1 cellular context compared by ENCODE assay signal in the genomic region with DNA sequence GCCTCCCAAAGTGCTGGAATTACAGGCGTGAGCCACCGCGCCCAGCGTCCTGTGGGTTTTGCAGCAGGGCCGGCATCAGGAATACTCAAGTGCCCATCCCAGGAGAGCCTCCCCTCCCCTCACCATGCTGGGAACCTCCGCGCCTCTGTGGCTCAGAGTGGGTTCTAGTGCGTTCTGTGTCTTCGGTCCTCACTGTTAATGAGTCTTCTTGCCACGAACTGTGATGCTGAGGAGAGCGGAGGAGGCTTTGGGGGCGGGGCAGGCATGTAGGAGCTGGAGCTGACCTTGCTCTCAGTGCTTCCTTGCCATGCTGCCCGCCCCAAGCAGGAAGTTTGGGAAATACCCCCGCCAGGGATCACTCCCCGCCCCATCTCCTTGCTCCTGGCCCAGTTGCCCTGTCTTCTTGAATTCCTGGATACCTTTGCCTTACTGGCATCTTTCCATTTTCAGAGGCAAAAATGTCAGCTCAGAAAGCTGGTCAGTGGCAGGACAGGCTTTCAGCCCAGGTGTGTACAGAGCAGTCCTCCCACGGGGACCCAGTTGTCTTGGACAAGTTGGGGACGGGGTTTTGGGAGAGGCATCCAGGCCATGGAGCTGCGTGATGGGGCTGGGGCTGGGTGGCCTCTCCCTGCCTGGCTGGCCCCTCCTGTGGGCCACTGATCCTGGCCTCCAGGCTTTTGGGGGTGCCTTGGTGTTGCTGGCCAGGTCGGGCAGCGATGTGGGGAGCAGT.
TF ChIP-seq lines count a peak whose summit lies in the region.

No MANE protein-coding gene starts in this region.

TF ChIP-seq in IMR-90, 13 proteins besides CTCF, POLR2A, EP300 and RAD21 (continued from another document):
- TF ChIP-seq BHLHE40 (IDR thresholded peaks at IDR 0.05; ENCODE audit: low read depth, low read length): no peak
- no peak for TF ChIP-seq MAFK (IDR thresholded peaks at IDR 0.05; ENCODE audit: low read depth, low read length)
- TF ChIP-seq, protein P1, sequence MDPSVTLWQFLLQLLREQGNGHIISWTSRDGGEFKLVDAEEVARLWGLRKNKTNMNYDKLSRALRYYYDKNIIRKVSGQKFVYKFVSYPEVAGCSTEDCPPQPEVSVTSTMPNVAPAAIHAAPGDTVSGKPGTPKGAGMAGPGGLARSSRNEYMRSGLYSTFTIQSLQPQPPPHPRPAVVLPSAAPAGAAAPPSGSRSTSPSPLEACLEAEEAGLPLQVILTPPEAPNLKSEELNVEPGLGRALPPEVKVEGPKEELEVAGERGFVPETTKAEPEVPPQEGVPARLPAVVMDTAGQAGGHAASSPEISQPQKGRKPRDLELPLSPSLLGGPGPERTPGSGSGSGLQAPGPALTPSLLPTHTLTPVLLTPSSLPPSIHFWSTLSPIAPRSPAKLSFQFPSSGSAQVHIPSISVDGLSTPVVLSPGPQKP (IDR thresholded peaks at IDR 0.05; ENCODE audit: borderline replicate concordance, low read depth, low read length): no peak
- TF ChIP-seq NFE2L2 (IDR thresholded peaks at IDR 0.05; ENCODE audit: low read depth, low read length): no peak
- no peak for TF ChIP-seq SMC3 (IDR thresholded peaks at IDR 0.05; ENCODE audit: low read depth, low read length)
- TF ChIP-seq RCOR1 (IDR thresholded peaks at IDR 0.05; ENCODE audit: insufficient replicate concordance, low read length): no peak
- no peak for TF ChIP-seq CHD1 (IDR thresholded peaks at IDR 0.05; ENCODE audit: low read depth, low read length)
- no peak for TF ChIP-seq RFX5 (IDR thresholded peaks at IDR 0.05; ENCODE audit: low read depth, low read length)
- no peak for TF ChIP-seq CEBPB (IDR thresholded peaks at IDR 0.05; ENCODE audit: low read depth, low read length)
- no peak for TF ChIP-seq MAZ (IDR thresholded peaks at IDR 0.05; ENCODE audit: borderline replicate concordance, low read depth, low read length)
- no peak for TF ChIP-seq FOS (IDR thresholded peaks at IDR 0.05; ENCODE audit: low read depth, low read length)
